Comparison of ENCODE assay signal across 30 cellular contexts in the genomic region with DNA sequence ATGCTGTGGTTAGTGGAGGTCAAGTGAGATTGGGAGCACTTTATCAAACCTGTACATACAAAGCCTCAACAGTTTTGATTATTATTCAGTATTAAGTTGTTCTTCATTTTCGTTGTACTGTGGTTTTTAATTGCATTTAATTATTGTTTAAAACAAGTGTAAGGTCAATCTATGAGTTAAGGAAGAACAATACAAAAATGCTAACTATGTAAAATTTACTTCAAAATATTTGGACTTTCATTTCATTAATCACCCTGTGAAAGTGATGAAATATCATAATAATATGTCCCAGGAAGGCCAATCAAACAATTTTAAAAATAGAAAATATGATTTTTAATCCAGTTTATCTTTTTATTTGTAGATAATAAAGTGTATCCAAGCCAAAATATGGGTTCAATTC. TPM values are rescaled to one million over a fixed set of nuclear protein-coding genes. Genes with fewer than 3 reads are reported as not detected.
"Had no signal": no experiment of that assay in that cellular context is flagged by ENCODE, and none has a peak within 500 bp of the region (broad histone marks: within the 10 kb centered on the region; RNA-seq: fewer than 3 reads in every experiment).

No MANE protein-coding gene starts in this region.

- DNase-seq: activated B cell treated with CpG ODN at 0.5 μM for 24 hours; activated CD4-positive, alpha-beta memory T cell treated with anti-CD3 and anti-CD28 coated beads for 36 hours; activated CD4-positive, alpha-beta T cell treated with anti-CD3 and anti-CD28 coated beads for 4 hours; activated CD4-positive, alpha-beta T cell treated with anti-CD3 and anti-CD28 coated beads, Interleukin-2, amount 50 U/mL, for 1 hour; activated CD4-positive, CD25-positive, alpha-beta regulatory T cell treated with anti-CD3 and anti-CD28 coated beads, Interleukin-2, amount 50 U/mL, for 72 hours; activated CD8-positive, alpha-beta memory T cell treated with anti-CD3 and anti-CD28 coated beads, Interleukin-2, amount 50 U/mL, for 4 hours; activated gamma-delta T cell treated with Interleukin-2 at 50 U/mL for 16 hours; activated naive CD4-positive, alpha-beta T cell treated with anti-CD3 and anti-CD28 coated beads for 36 hours; activated T-cell treated with anti-CD3 and anti-CD28 coated beads for 4 hours; activated T-cell treated with anti-CD3 and anti-CD28 coated beads, Interleukin-2, amount 50 U/mL, for 4 hours; body of pancreas; Kasumi-1; KG1; MM.1S; MV-4-11; NCI-H1092; NCI-H1436 treated with DMSO at 0.1 percent for 48 hours; NCI-H524 treated with DMSO at 0.1 percent for 48 hours; Peyer's patch; RPMI8226; SIG-M5 had no signal

- H3K27me3 ChIP-seq: adrenal gland, body of pancreas, breast epithelium, Peyer's patch had no signal

- ATAC-seq: activated naive CD4-positive, alpha-beta T cell treated with anti-CD3 and anti-CD28 coated beads, Interleukin-2, amount 50 U/mL, for 72 hours; activated T-cell treated with anti-CD3 and anti-CD28 coated beads, Interleukin-2, amount 50 U/mL, for 4 hours; body of pancreas; Right ventricle myocardium inferior had no signal

- H3K4me1 ChIP-seq: adrenal gland, body of pancreas, breast epithelium, Peyer's patch had no signal

- H3K36me3 ChIP-seq: adrenal gland, breast epithelium, Peyer's patch had no signal

- H3K9me3 ChIP-seq: adrenal gland, body of pancreas, breast epithelium, Peyer's patch had no signal

- H3K4me3 ChIP-seq: adrenal gland, body of pancreas, breast epithelium, Peyer's patch had no signal

- H3K27ac ChIP-seq: adrenal gland, body of pancreas, breast epithelium, Peyer's patch, VCaP had no signal

RNA-seq across cellular contexts. Expression of a gene that starts 30.4 kb away (rescaled TPM):
- total RNA-seq: activated B cell treated with CpG ODN at 0.5 μM for 24 hours; activated CD4-positive, alpha-beta memory T cell treated with anti-CD3 and anti-CD28 coated beads for 36 hours; activated naive CD4-positive, alpha-beta T cell treated with anti-CD3 and anti-CD28 coated beads for 36 hours; activated naive CD4-positive, alpha-beta T cell treated with anti-CD3 and anti-CD28 coated beads, Interleukin-2, amount 50 U/mL, for 72 hours; activated T-cell treated with anti-CD3 and anti-CD28 coated beads, Interleukin-2, amount 50 U/mL, for 4 hours; activated T-helper 1 cell treated with anti-CD3 and anti-CD28 coated beads, Interleukin-12 subunit alpha, Interleukin-12 subunit beta, Interleukin-2, Interleukin-4 antibody, amounts not matched to agents 30 ng/mL and 10 ng/mL and 1 ng/mL, durations not matched to agents 14 hours and 24 hours and 36 hours; adrenal gland; astrocyte; body of pancreas; NCI-H460; Peyer's patch; SK-MEL-5 had no signal
- polyA plus RNA-seq: adrenal gland had no signal

RNA-seq across cellular contexts. Expression of a gene that starts 36.8 kb away (rescaled TPM):
- total RNA-seq: activated T-helper 1 cell treated with anti-CD3 and anti-CD28 coated beads, Interleukin-12 subunit alpha, Interleukin-12 subunit beta, Interleukin-2, Interleukin-4 antibody, amounts not matched to agents 30 ng/mL and 10 ng/mL and 1 ng/mL, durations not matched to agents 14 hours and 24 hours and 36 hours; Peyer's patch had no signal
